21 cellular contexts compared by ENCODE assay signal in genomic region chr1:176364231-176364905, GRCh38.
"Had no signal": no experiment of that assay in that cellular context is flagged by ENCODE, and none has a peak within 500 bp of the region (broad histone marks: within the 10 kb centered on the region; RNA-seq: fewer than 3 reads in every experiment).

No MANE protein-coding gene starts in this region.

- H3K27me3 ChIP-seq: esophagus muscularis mucosa, ovary, right lobe of liver, stomach, vagina had no signal

- H3K9me3 ChIP-seq: ovary, right lobe of liver, stomach, vagina had no signal

- FAIRE-seq: bronchial epithelial cell, endothelial cell of umbilical vein, kidney, small intestine had no signal

- H3K4me3 ChIP-seq: esophagus muscularis mucosa, ovary, right lobe of liver, stomach, vagina had no signal

- H3K27ac ChIP-seq: esophagus muscularis mucosa, ovary, right lobe of liver, stomach, vagina had no signal

- ATAC-seq: left lobe of liver, right lobe of liver had no signal

- H3K36me3 ChIP-seq: esophagus muscularis mucosa, ovary, right lobe of liver, stomach, vagina had no signal

- DNase-seq: activated CD4-positive, CD25-positive, alpha-beta regulatory T cell treated with anti-CD3 and anti-CD28 coated beads, Interleukin-2, amount 50 U/mL, for 72 hours; activated gamma-delta T cell treated with Interleukin-2 at 50 U/mL for 16 hours; cerebellar nuclear complex; cortex of kidney; effector CD4-positive, alpha-beta T cell; kidney; midbrain; ovary; right lobe of liver; small intestine; stimulated activated CD4-positive, alpha-beta T cell treated with anti-CD3 and anti-CD28 coated beads, Interleukin-15, amount 100 ng/mL, for 24 hours; stimulated activated CD4-positive, alpha-beta T cell treated with anti-CD3 and anti-CD28 coated beads, Interleukin-2, amount 100 ng/mL, for 48 hours; stomach; T-helper 1 cell; T-helper 9 cell; trophoblast cell had no signal

- H3K4me1 ChIP-seq: esophagus muscularis mucosa, right lobe of liver, stomach, vagina had no signal
